In genomic region chr2:218291934-218292699, GRCh38 we compare ENCODE assay signal across 1 cellular context.
TF ChIP-seq lines count a peak whose summit lies in the region.

TSS of gene TMBIM1 (minus strand) at chr2:218292503. CDS start at chr2:218282141, 10,362 bp downstream.

TF ChIP-seq in K562, 482 proteins besides CTCF, POLR2A, EP300 and RAD21 (continued from another document and continues in another):
- TF ChIP-seq RERE (CRISPR knock-in tag; IDR thresholded peaks at IDR 0.05; ENCODE audit: borderline replicate concordance), result no peak
- TF ChIP-seq SMC3 (conservative IDR thresholded peaks at IDR 0.05; ENCODE audit: insufficient read depth, low read depth, low read length), result 0 out of 2 replicates have a peak, but pooled peaks have one; percentile 25
- TF ChIP-seq HNRNPH1 (optimal IDR thresholded peaks at IDR 0.05; ENCODE audit: low read depth, low read length), result no peak
- no peak for TF ChIP-seq ELF1 (tag; IDR thresholded peaks at IDR 0.05)
- TF ChIP-seq CEBPG (CRISPR knock-in tag; IDR thresholded peaks at IDR 0.05), result peak; percentile 31; the same call in 1 of the 2 replicates
- peak in 1 of 2 experiments; percentile 52; a peak in 2 of 4 replicates for TF ChIP-seq CEBPG (tag; conservative IDR thresholded peaks at IDR 0.05 in 1 of 2, IDR thresholded peaks at IDR 0.05 in 1 of 2)
- TF ChIP-seq CHD1 (IDR thresholded peaks at IDR 0.05; ENCODE audit: low read length), result peak; percentile 15
- 0 out of 2 replicates have a peak, but pooled peaks have one; percentile 25 for TF ChIP-seq ZBTB17 (CRISPR knock-in tag; IDR thresholded peaks at IDR 0.05)
- no peak for TF ChIP-seq ZNF311 (CRISPR knock-in tag; IDR thresholded peaks at IDR 0.05)
- no peak for TF ChIP-seq THRA (IDR thresholded peaks at IDR 0.05)
- no peak for TF ChIP-seq ID3 (CRISPR knock-in tag; IDR thresholded peaks at IDR 0.05)
- TF ChIP-seq ID3 (tag; IDR thresholded peaks at IDR 0.05), result peak; percentile 47; the same call in 1 of the 2 replicates
- TF ChIP-seq FOXK1 (CRISPR knock-in tag; IDR thresholded peaks at IDR 0.05; ENCODE audit: borderline replicate concordance), result no peak
- TF ChIP-seq E2F4 (CRISPR knock-in tag; IDR thresholded peaks at IDR 0.05; ENCODE audit: low read depth), result no peak
- no peak for TF ChIP-seq PKNOX1 (IDR thresholded peaks at IDR 0.05)
- TF ChIP-seq ZKSCAN1 (IDR thresholded peaks at IDR 0.05; ENCODE audit: low read depth, low read length), result no peak
- TF ChIP-seq PREB (CRISPR knock-in tag; IDR thresholded peaks at IDR 0.05), result no peak
- TF ChIP-seq NRF1 (conservative IDR thresholded peaks at IDR 0.05 in 1 of 2, IDR thresholded peaks at IDR 0.05 in 1 of 2), result peak in 1 of 2 experiments; percentile 33; a peak in 2 of 4 replicates
- TF ChIP-seq ZBTB11 (CRISPR knock-in tag; IDR thresholded peaks at IDR 0.05), result no peak
- no peak for TF ChIP-seq TAF9B (IDR thresholded peaks at IDR 0.05; ENCODE audit: partially characterized antibody)
- no peak for TF ChIP-seq TCF7 (IDR thresholded peaks at IDR 0.05; ENCODE audit: borderline replicate concordance)
- no peak for TF ChIP-seq NELFE (IDR thresholded peaks at IDR 0.05; ENCODE audit: insufficient read depth, insufficient read length)
- no peak for TF ChIP-seq RAD51 (IDR thresholded peaks at IDR 0.05; ENCODE audit: borderline replicate concordance, low read depth)
- TF ChIP-seq RCOR1 (IDR thresholded peaks at IDR 0.05; ENCODE audit: borderline replicate concordance in 1 of 2, low read depth in 2 of 2, low read length in 2 of 2), result peak in 1 of 2 experiments; percentile 66; a peak in 1 of 4 replicates
- peak; percentile 25; the same call in 1 of the 2 replicates for TF ChIP-seq JUN (IDR thresholded peaks at IDR 0.05; ENCODE audit: borderline replicate concordance, low read depth, low read length)
- no peak for TF ChIP-seq JUN (CRISPR knock-in tag; IDR thresholded peaks at IDR 0.05; ENCODE audit: borderline replicate concordance)
- TF ChIP-seq ZBTB26 (CRISPR knock-in tag; IDR thresholded peaks at IDR 0.05), result no peak
- no peak for TF ChIP-seq ZNF740 (CRISPR knock-in tag; IDR thresholded peaks at IDR 0.05)
- TF ChIP-seq ZNF740 (tag; IDR thresholded peaks at IDR 0.05), result no peak
- no peak for TF ChIP-seq RFX7 (CRISPR knock-in tag; IDR thresholded peaks at IDR 0.05)
- no peak for TF ChIP-seq THRB (CRISPR knock-in tag; conservative IDR thresholded peaks at IDR 0.05)
- TF ChIP-seq ZNF551 (CRISPR knock-in tag; IDR thresholded peaks at IDR 0.05), result no peak
- no peak for TF ChIP-seq ZHX1 (conservative IDR thresholded peaks at IDR 0.05; ENCODE audit: low read length)
- TF ChIP-seq DLX4 (CRISPR knock-in tag; IDR thresholded peaks at IDR 0.05), result no peak
- TF ChIP-seq ZBTB7A (IDR thresholded peaks at IDR 0.05; ENCODE audit: borderline replicate concordance, control insufficient read depth, low read depth, low read length), result peak; percentile 91; the same call in 1 of the 2 replicates
- TF ChIP-seq C11orf30 (IDR thresholded peaks at IDR 0.05; ENCODE audit: low read depth), result no peak
